In the genomic region with DNA sequence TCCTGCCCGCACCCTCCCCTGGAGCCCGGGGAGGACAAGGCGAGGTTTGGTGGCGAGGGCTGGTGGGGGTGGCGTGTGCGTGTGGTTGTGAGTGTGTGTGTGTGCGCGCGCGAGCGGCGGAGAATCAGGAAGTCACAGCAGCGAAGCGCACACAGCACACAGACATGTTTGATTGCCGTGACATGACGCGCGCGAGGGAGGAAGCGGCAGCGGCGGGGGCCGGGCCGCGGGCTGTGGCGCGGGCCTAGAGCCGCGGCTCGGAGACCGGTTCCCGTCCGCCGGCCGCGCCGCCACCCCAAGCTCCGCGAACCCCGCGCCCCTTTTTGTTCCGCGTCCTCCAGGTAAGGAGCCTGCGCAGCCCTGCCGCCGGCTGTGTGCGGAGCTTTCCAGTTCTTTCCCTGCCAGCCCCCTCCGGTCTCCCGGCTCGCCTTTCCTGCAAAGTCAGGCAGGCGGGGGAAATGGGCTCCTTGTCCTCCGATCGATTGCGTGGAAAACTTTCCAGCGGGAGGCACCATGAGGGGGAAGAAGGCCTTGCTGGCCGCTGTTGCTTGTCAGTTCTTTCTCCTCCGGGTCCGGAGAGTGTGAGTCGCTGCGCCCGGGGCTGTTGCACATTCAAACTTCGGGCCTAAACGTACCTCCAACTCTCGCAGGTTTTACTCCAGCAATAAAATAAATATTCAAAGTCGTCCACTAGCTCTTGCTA, we compare ENCODE assay signal across 8 cellular contexts. TPM values are rescaled to one million over a fixed set of nuclear protein-coding genes. Genes with fewer than 3 reads are reported as not detected.
A peak's percentile ranks its signal among the peaks of the same experiment; 100 is the strongest.
DNase-seq lines count a peak whose midpoint lies in the region; ATAC-seq and TF ChIP-seq lines count a peak whose summit lies in the region.

No MANE protein-coding gene starts in this region.

- H3K27ac Mint-ChIP-seq in neural crest cell (ENCODE audit: unreplicated experiment) = no peak overlapping the region

- peak; percentile 24 for ATAC-seq in HG03469 (IDR thresholded peaks at IDR 0.05; ENCODE audit: unreplicated experiment)
- peak; percentile 2; the same call in 2 of the 3 replicates for ATAC-seq in RWPE2 (ENCODE audit: low read depth)

- peaks cover 23% of the 10 kb centered on the region for H3K4me1 Mint-ChIP-seq in neural crest cell

- H3K27me3 ChIP-seq in BLaER1 (no peaks in the 10 kb centered on the region), RWPE2 (ENCODE audit: insufficient read depth, poor library complexity, severe bottlenecking) (no peaks in the 10 kb centered on the region), stomach (no peaks in the 10 kb centered on the region)

- intact Hi-C loops in stomach (cut with DNase I; ENCODE audit: low total_unique reads) = no loop called here

- no peak for TF ChIP-seq CTCF in RWPE2 (IDR thresholded peaks at IDR 0.05; ENCODE audit: poor library complexity, severe bottlenecking)
- TF ChIP-seq CTCF in foreskin fibroblast (IDR thresholded peaks at IDR 0.05; ENCODE audit: low read depth, low read length) = no peak
- no peak for TF ChIP-seq CTCF in neural crest cell (conservative IDR thresholded peaks at IDR 0.05)
- TF ChIP-seq CTCF in stomach (IDR thresholded peaks at IDR 0.05) = no peak

- H4K20me1 ChIP-seq in BLaER1 = peaks cover 51% of the 10 kb centered on the region

- peak overlapping the region; percentile 96 for H3K4me2 ChIP-seq in BLaER1

- no peaks in the 10 kb centered on the region for H3K9me3 Mint-ChIP-seq in neural crest cell

- no peak for TF ChIP-seq EP300 in stomach (IDR thresholded peaks at IDR 0.05)

- peak overlapping the region; percentile 95 for H3K9ac ChIP-seq in BLaER1

- H3K27ac ChIP-seq in BLaER1 (peak overlapping the region; percentile 90), RWPE2 (ENCODE audit: poor library complexity, severe bottlenecking) (peak overlapping the region; percentile 77), stomach (peak overlapping the region; percentile 93 to 98 (median 97))

- DNase-seq in GM19240 (ENCODE audit: insufficient read length, low spot score) (peak; percentile 21), RWPE2 (ENCODE audit: low spot score) (peak; percentile 62), foreskin fibroblast (peak; percentile 83 to 89), neural crest cell (ENCODE audit: low read depth, low spot score) (peak; percentile 27), stomach (peak; percentile 80)
- DNase-seq in activated gamma-delta T cell treated with anti-CD3 and anti-CD28 coated beads, Interleukin-2, amount 50 U/mL, for 16 hours (ENCODE audit: low read depth) = peak; percentile 61

- WGBS in stomach, 5 donors = 0 to 1% (median 0%) methylated on average over 42 to 65 of the region's 65 CpGs

- H3K36me3 Mint-ChIP-seq in neural crest cell (ENCODE audit: low read depth) = no peaks in the 10 kb centered on the region

- H3K4me3 ChIP-seq in BLaER1 = peak overlapping the region; percentile 98
- peak overlapping the region; percentile 62 for H3K4me3 ChIP-seq in RWPE2 (ENCODE audit: severe bottlenecking)
- H3K4me3 ChIP-seq in foreskin fibroblast (ENCODE audit: low read depth in 1 of 2, low read length in 2 of 2) = peak overlapping the region; percentile 85 to 88
- peak overlapping the region; percentile 65 to 89 (median 83) for H3K4me3 ChIP-seq in stomach

- H3K36me3 ChIP-seq in BLaER1 (no peaks in the 10 kb centered on the region), RWPE2 (ENCODE audit: low read depth) (no peaks in the 10 kb centered on the region), stomach (no peaks in the 10 kb centered on the region)

- peak overlapping the region; percentile 88 for H3K4me3 Mint-ChIP-seq in neural crest cell

- H3K9me3 ChIP-seq in BLaER1 = no peaks in the 10 kb centered on the region
- no peaks in the 10 kb centered on the region for H3K9me3 ChIP-seq in RWPE2 (ENCODE audit: severe bottlenecking)
- no peaks in the 10 kb centered on the region for H3K9me3 ChIP-seq in stomach

- peaks cover 81% of the 10 kb centered on the region for H3K27me3 Mint-ChIP-seq in neural crest cell (ENCODE audit: low read depth)

- H3K4me1 ChIP-seq in BLaER1 (peaks cover 50% of the 10 kb centered on the region), RWPE2 (ENCODE audit: insufficient read depth, poor library complexity, severe bottlenecking) (peaks cover 5% of the 10 kb centered on the region), stomach (peaks cover 27 to 57% (median 47%) of the 10 kb centered on the region in 4 donors)

- no peak for TF ChIP-seq POLR2A in stomach (IDR thresholded peaks at IDR 0.05)

RNA-seq across cellular contexts. Expression of a gene that starts 2.5 kb away (rescaled TPM):
- 19.4 and 23.9 TPM in 2 replicates for total RNA-seq in neural crest cell
- 100 to 1,000 TPM in 3 of 5 donors, 10 to 100 TPM in 2; 67.2 to 242 (median 109) TPM for total RNA-seq in stomach
- polyA plus RNA-seq in stomach = 10 to 100 TPM; 20.5 to 44.4 (median 30.0) TPM

Comparison
In these comparisons a context has a peak if more than half of its experiments do, and no peak if none do; other contexts are left out.
1. Peak in every context shown above with its lines: DNase-seq, ATAC-seq, H3K4me3 ChIP-seq and H3K27ac ChIP-seq.
2. DNase-seq: peak in every context shown above with its lines; median percentile 86 in foreskin fibroblast; 80 in stomach; 62 in RWPE2; 61 in activated gamma-delta T cell treated with anti-CD3 and anti-CD28 coated beads, Interleukin-2, amount 50 U/mL, for 16 hours; 27 in neural crest cell; 21 in GM19240.